25 cellular contexts compared by ENCODE assay signal in genomic region chr7:157618091-157618726, GRCh38.
"Had no signal": no experiment of that assay in that cellular context is flagged by ENCODE, and none has a peak within 500 bp of the region (broad histone marks: within the 10 kb centered on the region; RNA-seq: fewer than 3 reads in every experiment).

No MANE protein-coding gene starts in this region.

- H3K27ac ChIP-seq: dorsolateral prefrontal cortex, esophagus muscularis mucosa, foreskin keratinocyte, heart right ventricle, left lung, neutrophil, parathyroid adenoma, prostate gland, right atrium auricular region, sigmoid colon, stomach, thyroid gland had no signal

- H3K36me3 Mint-ChIP-seq: naive thymus-derived CD4-positive, alpha-beta T cell; stimulated activated effector memory CD8-positive, alpha-beta T cell treated with anti-CD3 and anti-CD28 coated beads, Interleukin-12 subunit alpha, Interleukin-12 subunit beta, amount 100 ng/mL, for 72 hours had no signal

- DNase-seq: effector CD4-positive, alpha-beta T cell; foreskin keratinocyte; glutamatergic neuron; heart right ventricle; hippocampal formation; left cardiac atrium; left lung; mesenchymal stem cell; midbrain; naive thymus-derived CD4-positive, alpha-beta T cell; stimulated activated CD4-positive, alpha-beta T cell treated with anti-CD3 and anti-CD28 coated beads, Interleukin-2, amount 100 ng/mL, for 24 hours; stimulated activated CD4-positive, alpha-beta T cell treated with anti-CD3 and anti-CD28 coated beads, Interleukin-4, amount 100 ng/mL, for 24 hours; stimulated activated naive CD4-positive, alpha-beta T cell treated with Interleukin-2 at 50 U/mL for 16 hours; stomach; thyroid gland; trophoblast cell had no signal

- H3K27me3 ChIP-seq: dorsolateral prefrontal cortex, foreskin keratinocyte, right atrium auricular region, sigmoid colon, thyroid gland had no signal

- H3K9me3 ChIP-seq: esophagus muscularis mucosa, heart right ventricle, left lung, neutrophil, prostate gland, right atrium auricular region, sigmoid colon, stomach, thyroid gland had no signal

- H3K4me3 ChIP-seq: dorsolateral prefrontal cortex, esophagus muscularis mucosa, heart right ventricle, left lung, prostate gland, right atrium auricular region, sigmoid colon, stomach, thyroid gland had no signal

- H3K4me1 ChIP-seq: foreskin keratinocyte, left lung, parathyroid adenoma, prostate gland had no signal

- H3K9me3 Mint-ChIP-seq: nephron; stimulated activated effector memory CD8-positive, alpha-beta T cell treated with anti-CD3 and anti-CD28 coated beads, Interleukin-12 subunit alpha, Interleukin-12 subunit beta, amount 100 ng/mL, for 72 hours had no signal

- H3K27ac Mint-ChIP-seq: nephron; stimulated activated effector memory CD8-positive, alpha-beta T cell treated with anti-CD3 and anti-CD28 coated beads, Interleukin-12 subunit alpha, Interleukin-12 subunit beta, amount 100 ng/mL, for 72 hours had no signal

- H2AFZ ChIP-seq: parathyroid adenoma had no signal

- ATAC-seq: foreskin keratinocyte; heart right ventricle; left cardiac atrium; left lung; naive thymus-derived CD4-positive, alpha-beta T cell; stimulated activated effector memory CD8-positive, alpha-beta T cell treated with anti-CD3 and anti-CD28 coated beads, Interleukin-12 subunit alpha, Interleukin-12 subunit beta, amount 100 ng/mL, for 72 hours had no signal

- H3K4me3 Mint-ChIP-seq: naive thymus-derived CD4-positive, alpha-beta T cell; nephron; stimulated activated effector memory CD8-positive, alpha-beta T cell treated with anti-CD3 and anti-CD28 coated beads, Interleukin-12 subunit alpha, Interleukin-12 subunit beta, amount 100 ng/mL, for 72 hours had no signal

- H3K79me2 ChIP-seq: parathyroid adenoma had no signal

- H3K36me3 ChIP-seq: esophagus muscularis mucosa, heart right ventricle, left lung, neutrophil, prostate gland, right atrium auricular region, sigmoid colon, thyroid gland had no signal
